Comparison of ENCODE assay signal across 27 cellular contexts in the genomic region with DNA sequence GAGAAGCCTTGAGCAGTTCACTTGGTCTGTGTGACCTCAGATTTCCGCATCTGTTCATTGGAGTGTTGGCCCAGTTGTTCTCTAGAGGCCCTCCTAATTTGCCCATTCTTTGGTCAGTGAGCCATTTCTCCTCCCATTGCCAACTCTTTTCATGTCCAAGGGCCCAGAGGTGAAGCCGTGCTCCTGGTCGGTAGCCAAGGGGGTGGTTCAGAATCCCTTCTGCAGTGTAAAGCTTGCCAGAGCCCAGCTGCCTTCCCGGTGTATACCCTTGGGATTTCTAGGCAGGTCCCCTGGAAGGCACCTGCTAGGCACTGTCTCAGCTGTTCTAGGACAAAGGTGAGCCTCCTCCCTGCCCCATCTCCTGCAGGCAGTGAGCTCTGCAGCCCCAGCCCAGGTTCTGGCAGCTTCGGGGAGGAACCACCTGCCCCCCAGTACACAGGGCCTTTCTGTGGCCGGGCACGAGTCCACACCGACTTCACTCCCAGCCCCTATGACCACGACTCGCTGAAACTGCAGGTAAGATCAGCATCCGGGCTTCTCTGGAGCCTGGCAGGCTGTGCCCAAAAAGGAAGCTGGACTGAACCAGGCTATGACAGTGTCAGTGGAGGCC. TPM values are rescaled to one million over a fixed set of nuclear protein-coding genes. Genes with fewer than 3 reads are reported as not detected.
A peak's percentile ranks its signal among the peaks of the same experiment; 100 is the strongest.
DNase-seq lines count a peak whose midpoint lies in the region; ATAC-seq and TF ChIP-seq lines count a peak whose summit lies in the region.
"Had no signal": no experiment of that assay in that cellular context is flagged by ENCODE, and none has a peak within 500 bp of the region (broad histone marks: within the 10 kb centered on the region; RNA-seq: fewer than 3 reads in every experiment).

No MANE protein-coding gene starts in this region.

- no peaks in the 10 kb centered on the region for H3K9me3 Mint-ChIP-seq in activated naive CD8-positive, alpha-beta T cell treated with anti-CD3 and anti-CD28 coated beads for 36 hours
- no peaks in the 10 kb centered on the region for H3K9me3 Mint-ChIP-seq in activated naive CD8-positive, alpha-beta T cell treated with anti-CD3 and anti-CD28 coated beads, Interleukin-2, amount 50 U/mL, for 24 hours
- H3K9me3 Mint-ChIP-seq in immature natural killer cell = no peaks in the 10 kb centered on the region
- no peaks in the 10 kb centered on the region for H3K9me3 Mint-ChIP-seq in activated CD4-positive, alpha-beta T cell treated with anti-CD3 and anti-CD28 coated beads, Interleukin-2, amount 10 ng/mL, durations not matched to agents 7 days and 5 days
- H3K9me3 Mint-ChIP-seq: activated CD4-positive, alpha-beta memory T cell treated with anti-CD3 and anti-CD28 coated beads for 36 hours; activated naive CD4-positive, alpha-beta T cell treated with anti-CD3 and anti-CD28 coated beads, Interleukin-2, amount 10 ng/mL, durations not matched to agents 7 days and 5 days; activated T-cell treated with anti-CD3 and anti-CD28 coated beads, Interleukin-2, amount 50 U/mL, for 4 hours; central memory CD8-positive, alpha-beta T cell; T-helper 2 cell treated with Interferon-gamma antibody and Interleukin-4, amounts not matched to agents 5 μg/mL and 100 μg/mL, for 36 hours had no signal

- POLR2A ChIA-PET in activated CD4-positive, alpha-beta T cell treated with anti-CD3 and anti-CD28 coated beads, Interleukin-2, amount 10 ng/mL, durations not matched to agents 7 days and 5 days (lab: Charles Lee) = no interaction called here

- ATAC-seq in activated naive CD8-positive, alpha-beta T cell treated with anti-CD3 and anti-CD28 coated beads, Interleukin-2, amount 50 U/mL, for 24 hours = no peak
- ATAC-seq: activated T-cell treated with anti-CD3 and anti-CD28 coated beads, Interleukin-2, amount 50 U/mL, for 4 hours; gastrocnemius medialis had no signal

- no peak for TF ChIP-seq CTCF in GM13977 (IDR thresholded peaks at IDR 0.05; ENCODE audit: extremely low read depth, insufficient read depth, missing control alignments)

- peaks cover 11% of the 10 kb centered on the region for H3K36me3 Mint-ChIP-seq in activated naive CD8-positive, alpha-beta T cell treated with anti-CD3 and anti-CD28 coated beads for 36 hours
- H3K36me3 Mint-ChIP-seq in activated naive CD8-positive, alpha-beta T cell treated with anti-CD3 and anti-CD28 coated beads, Interleukin-2, amount 50 U/mL, for 24 hours (ENCODE audit: low read depth) = peaks cover 24% of the 10 kb centered on the region
- peaks cover 11 to 40% (median 16%) of the 10 kb centered on the region in 3 donors for H3K36me3 Mint-ChIP-seq in immature natural killer cell
- H3K36me3 Mint-ChIP-seq in activated CD4-positive, alpha-beta T cell treated with anti-CD3 and anti-CD28 coated beads, Interleukin-2, amount 10 ng/mL, durations not matched to agents 7 days and 5 days (ENCODE audit: low read depth) = peaks cover 36% of the 10 kb centered on the region

- DNase-seq in activated naive CD8-positive, alpha-beta T cell treated with anti-CD3 and anti-CD28 coated beads for 36 hours = no peak
- no peak for DNase-seq in activated naive CD8-positive, alpha-beta T cell treated with anti-CD3 and anti-CD28 coated beads, Interleukin-2, amount 50 U/mL, for 24 hours
- peak; percentile 75 for DNase-seq in NCI-H2107 treated with DMSO at 0.1 percent for 48 hours (lab: John Stamatoyannopoulos, UW; ENCODE audit: unreplicated experiment)
- DNase-seq in immature natural killer cell = no peak
- DNase-seq in caudate nucleus (lab: John Stamatoyannopoulos, UW) = no peak
- DNase-seq in GM13977 (ENCODE audit: low spot score) = no peak
- DNase-seq in activated CD4-positive, alpha-beta T cell treated with anti-CD3 and anti-CD28 coated beads, Interleukin-2, amount 10 ng/mL, durations not matched to agents 7 days and 5 days = no peak
- no peak for DNase-seq in GF-D8 (lab: John Stamatoyannopoulos, UW)
- DNase-seq: ACHN; activated CD4-positive, alpha-beta memory T cell treated with anti-CD3 and anti-CD28 coated beads for 36 hours; activated naive CD4-positive, alpha-beta T cell treated with anti-CD3 and anti-CD28 coated beads, Interleukin-2, amount 10 ng/mL, durations not matched to agents 7 days and 5 days; activated T-cell treated with anti-CD3 and anti-CD28 coated beads, Interleukin-2, amount 50 U/mL, for 4 hours; aorta; erythroblast; gastrocnemius medialis; GM23248; occipital lobe; RPMI8226; stimulated activated CD4-positive, alpha-beta T cell treated with anti-CD3 and anti-CD28 coated beads, Interleukin-15, amount 100 ng/mL, for 24 hours had no signal

- H3K4me3 Mint-ChIP-seq in activated naive CD8-positive, alpha-beta T cell treated with anti-CD3 and anti-CD28 coated beads for 36 hours = no peak overlapping the region
- no peak overlapping the region for H3K4me3 Mint-ChIP-seq in activated naive CD8-positive, alpha-beta T cell treated with anti-CD3 and anti-CD28 coated beads, Interleukin-2, amount 50 U/mL, for 24 hours
- no peak overlapping the region for H3K4me3 Mint-ChIP-seq in immature natural killer cell
- H3K4me3 Mint-ChIP-seq in activated CD4-positive, alpha-beta T cell treated with anti-CD3 and anti-CD28 coated beads, Interleukin-2, amount 10 ng/mL, durations not matched to agents 7 days and 5 days = no peak overlapping the region
- H3K4me3 Mint-ChIP-seq: activated CD4-positive, alpha-beta memory T cell treated with anti-CD3 and anti-CD28 coated beads for 36 hours; activated naive CD4-positive, alpha-beta T cell treated with anti-CD3 and anti-CD28 coated beads, Interleukin-2, amount 10 ng/mL, durations not matched to agents 7 days and 5 days; activated T-cell treated with anti-CD3 and anti-CD28 coated beads, Interleukin-2, amount 50 U/mL, for 4 hours; central memory CD8-positive, alpha-beta T cell; T-helper 2 cell treated with Interferon-gamma antibody and Interleukin-4, amounts not matched to agents 5 μg/mL and 100 μg/mL, for 36 hours had no signal

- H3K27me3 Mint-ChIP-seq in activated naive CD8-positive, alpha-beta T cell treated with anti-CD3 and anti-CD28 coated beads for 36 hours = no peaks in the 10 kb centered on the region
- H3K27me3 Mint-ChIP-seq in activated naive CD8-positive, alpha-beta T cell treated with anti-CD3 and anti-CD28 coated beads, Interleukin-2, amount 50 U/mL, for 24 hours = no peaks in the 10 kb centered on the region
- peaks cover 0 to 9% (median 2%) of the 10 kb centered on the region in 3 donors for H3K27me3 Mint-ChIP-seq in immature natural killer cell (ENCODE audit: low read depth in 3 of 3)
- H3K27me3 Mint-ChIP-seq in activated CD4-positive, alpha-beta T cell treated with anti-CD3 and anti-CD28 coated beads, Interleukin-2, amount 10 ng/mL, durations not matched to agents 7 days and 5 days = no peaks in the 10 kb centered on the region
- H3K27me3 Mint-ChIP-seq: activated CD4-positive, alpha-beta memory T cell treated with anti-CD3 and anti-CD28 coated beads for 36 hours; activated naive CD4-positive, alpha-beta T cell treated with anti-CD3 and anti-CD28 coated beads, Interleukin-2, amount 10 ng/mL, durations not matched to agents 7 days and 5 days; central memory CD8-positive, alpha-beta T cell had no signal

- no peak overlapping the region for H3K27ac ChIP-seq in caudate nucleus (ENCODE audit: low read depth, low read length)
- H3K27ac ChIP-seq: BLaER1 treated with 17β-estradiol and CSF1 and Interleukin-3, amounts not matched to agents 10 nM and 100 nM; gastrocnemius medialis; GM23248; right atrium auricular region; SK-N-MC; vagina had no signal

- in situ Hi-C loops in GM13977 (cut with MboI; ENCODE audit: low pct_unique_long_range_greater_than_20kb, low sequenced_read_pairs, unreplicated experiment) = no loop called here

- peaks cover 11% of the 10 kb centered on the region for H3K4me1 Mint-ChIP-seq in activated naive CD8-positive, alpha-beta T cell treated with anti-CD3 and anti-CD28 coated beads for 36 hours
- peaks cover 12% of the 10 kb centered on the region for H3K4me1 Mint-ChIP-seq in activated naive CD8-positive, alpha-beta T cell treated with anti-CD3 and anti-CD28 coated beads, Interleukin-2, amount 50 U/mL, for 24 hours
- peaks cover 39% of the 10 kb centered on the region in 2 donors for H3K4me1 Mint-ChIP-seq in immature natural killer cell
- H3K4me1 Mint-ChIP-seq in activated CD4-positive, alpha-beta T cell treated with anti-CD3 and anti-CD28 coated beads, Interleukin-2, amount 10 ng/mL, durations not matched to agents 7 days and 5 days = peaks cover 22% of the 10 kb centered on the region

- H3K27ac Mint-ChIP-seq in activated naive CD8-positive, alpha-beta T cell treated with anti-CD3 and anti-CD28 coated beads for 36 hours = peak overlapping the region; percentile 27
- H3K27ac Mint-ChIP-seq in activated naive CD8-positive, alpha-beta T cell treated with anti-CD3 and anti-CD28 coated beads, Interleukin-2, amount 50 U/mL, for 24 hours = no peak overlapping the region
- H3K27ac Mint-ChIP-seq in immature natural killer cell = peak overlapping the region in 4 of 6 donors; percentile 40 to 80 (median 67)
- H3K27ac Mint-ChIP-seq in activated CD4-positive, alpha-beta T cell treated with anti-CD3 and anti-CD28 coated beads, Interleukin-2, amount 10 ng/mL, durations not matched to agents 7 days and 5 days = no peak overlapping the region
- H3K27ac Mint-ChIP-seq: activated CD4-positive, alpha-beta memory T cell treated with anti-CD3 and anti-CD28 coated beads for 36 hours; activated naive CD4-positive, alpha-beta T cell treated with anti-CD3 and anti-CD28 coated beads, Interleukin-2, amount 10 ng/mL, durations not matched to agents 7 days and 5 days; T-helper 2 cell treated with Interferon-gamma antibody and Interleukin-4, amounts not matched to agents 5 μg/mL and 100 μg/mL, for 36 hours had no signal

- CTCF ChIA-PET in activated CD4-positive, alpha-beta T cell treated with anti-CD3 and anti-CD28 coated beads, Interleukin-2, amount 10 ng/mL, durations not matched to agents 7 days and 5 days (lab: Charles Lee) = interaction anchor here (1.0 to 2.7 kb wide), 3 partner anchors 11 to 36 kb away, joined by 3 to 9 read pairs (median 3); no protein-coding TSS in a partner anchor

RNA-seq across cellular contexts. Expression of gene SASH3, which starts 12.3 kb away (rescaled TPM):
- 100 to 1,000 TPM; 121 to 123 TPM for total RNA-seq in activated naive CD8-positive, alpha-beta T cell treated with anti-CD3 and anti-CD28 coated beads for 36 hours
- polyA plus RNA-seq in immature natural killer cell = 100 to 1,000 TPM; 254 to 569 (median 270) TPM
- 100 to 1,000 TPM; 254 to 264 TPM for total RNA-seq in activated CD4-positive, alpha-beta T cell treated with anti-CD3 and anti-CD28 coated beads, Interleukin-2, amount 10 ng/mL, durations not matched to agents 7 days and 5 days
- total RNA-seq: GM23248, lung microvascular endothelial cell had no signal

RNA-seq across cellular contexts. Expression of gene ZDHHC9, which starts 51.6 kb away (rescaled TPM):
- 10 to 100 TPM; 10.9 to 12.8 TPM for total RNA-seq in activated naive CD8-positive, alpha-beta T cell treated with anti-CD3 and anti-CD28 coated beads for 36 hours
- 1 to 10 TPM; 1.4 to 2.2 (median 1.6) TPM for polyA plus RNA-seq in immature natural killer cell
- total RNA-seq in activated CD4-positive, alpha-beta T cell treated with anti-CD3 and anti-CD28 coated beads, Interleukin-2, amount 10 ng/mL, durations not matched to agents 7 days and 5 days = 1 to 10 TPM; 4.1 to 4.2 TPM

RNA-seq across cellular contexts. Expression of gene XPNPEP2, which starts 53.3 kb away (rescaled TPM):
- total RNA-seq in activated naive CD8-positive, alpha-beta T cell treated with anti-CD3 and anti-CD28 coated beads for 36 hours = under 1 TPM; 0.12 to 0.32 TPM
- 1 to 10 TPM in 2 of 3 donors, under 1 TPM in 1; 0.60 to 2.9 (median 2.7) TPM for polyA plus RNA-seq in immature natural killer cell
- 1 to 10 TPM; 1.1 to 1.3 TPM for total RNA-seq in activated CD4-positive, alpha-beta T cell treated with anti-CD3 and anti-CD28 coated beads, Interleukin-2, amount 10 ng/mL, durations not matched to agents 7 days and 5 days
- total RNA-seq: lung microvascular endothelial cell had no signal
- polyA plus RNA-seq: keratinocyte had no signal

Comparison
In these comparisons a context has a peak if more than half of its experiments do, and no peak if none do; other contexts are left out.
1. H3K27ac Mint-ChIP-seq: peak in activated naive CD8-positive, alpha-beta T cell treated with anti-CD3 and anti-CD28 coated beads for 36 hours (single experiment) and immature natural killer cell (4 of 6); none in activated naive CD8-positive, alpha-beta T cell treated with anti-CD3 and anti-CD28 coated beads, Interleukin-2, amount 50 U/mL, for 24 hours (single experiment) and activated CD4-positive, alpha-beta T cell treated with anti-CD3 and anti-CD28 coated beads, Interleukin-2, amount 10 ng/mL, durations not matched to agents 7 days and 5 days (single experiment).